ENCODE assay signal across 14 cellular contexts in the genomic region with DNA sequence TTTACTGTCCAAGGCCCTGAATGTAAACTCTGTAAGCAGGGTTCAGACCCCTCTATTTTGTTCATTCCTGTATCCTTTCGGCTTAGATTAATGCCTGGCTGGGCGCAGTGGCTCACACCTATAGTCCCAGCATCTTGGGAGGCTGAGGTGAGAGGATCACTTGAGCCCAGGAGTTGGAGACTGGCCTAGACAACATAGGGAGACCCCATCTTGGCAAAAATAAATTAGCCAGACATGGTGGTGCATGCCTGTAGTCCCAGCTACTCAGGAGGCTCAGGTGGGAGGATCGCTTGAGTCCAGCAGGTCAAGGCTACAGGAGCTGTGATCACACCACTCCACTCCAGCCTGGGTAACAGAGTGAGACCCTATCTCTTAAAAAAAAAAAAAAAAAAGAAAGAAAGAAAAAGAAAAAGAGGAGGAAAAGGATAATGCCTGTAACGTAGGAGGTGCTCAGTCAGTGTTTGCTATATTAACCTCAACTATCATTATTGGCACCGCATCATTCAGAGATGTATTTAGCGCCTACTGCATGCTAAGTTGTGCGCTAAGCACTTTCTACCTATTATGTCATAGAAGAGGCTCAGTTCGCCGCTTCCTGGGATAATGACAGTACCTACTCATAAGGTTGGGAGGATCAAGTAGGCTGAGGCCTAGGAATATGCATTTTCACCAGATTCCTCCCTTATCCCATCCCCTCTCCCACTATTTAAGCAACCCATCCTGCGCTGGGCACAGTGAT. TPM values are rescaled to one million over a fixed set of nuclear protein-coding genes. Genes with fewer than 3 reads are reported as not detected.
A peak's percentile ranks its signal among the peaks of the same experiment; 100 is the strongest.
DNase-seq lines count a peak whose midpoint lies in the region; ATAC-seq and TF ChIP-seq lines count a peak whose summit lies in the region.
"Had no signal": no experiment of that assay in that cellular context is flagged by ENCODE, and none has a peak within 500 bp of the region (broad histone marks: within the 10 kb centered on the region; RNA-seq: fewer than 3 reads in every experiment).

No MANE protein-coding gene starts in this region.

- DNase-seq in stimulated activated naive CD8-positive, alpha-beta T cell treated with anti-CD3 and anti-CD28 coated beads, Interleukin-15, Interleukin-2, amounts not matched to agents 100 U/mL and 50 U/mL, for 24 hours = no peak
- no peak for DNase-seq in activated naive CD8-positive, alpha-beta T cell treated with anti-CD3 and anti-CD28 coated beads for 36 hours
- DNase-seq in gastrocnemius medialis (no peak), mammary epithelial cell (no peak), NCI-H2029 treated with DMSO at 0.1 percent for 48 hours (lab: John Stamatoyannopoulos, UW) (no peak)
- DNase-seq: OCI-M1 had no signal

- no TSS peak for BruUV-seq in mammary epithelial cell (replicated peaks; lab: Mats Ljungman, UMichigan)

- H3K79me2 ChIP-seq in mammary epithelial cell (ENCODE audit: insufficient read depth, low read length) = peaks cover 22% of the 10 kb centered on the region

- no peak overlapping the region for H2AFZ ChIP-seq in mammary epithelial cell (ENCODE audit: low read depth, low read length)

- peak overlapping the region; percentile 95 for H3K4me3 Mint-ChIP-seq in stimulated activated naive CD8-positive, alpha-beta T cell treated with anti-CD3 and anti-CD28 coated beads, Interleukin-15, Interleukin-2, amounts not matched to agents 100 ng/mL and 50 ng/mL, for 24 hours
- H3K4me3 Mint-ChIP-seq in activated naive CD8-positive, alpha-beta T cell treated with anti-CD3 and anti-CD28 coated beads for 36 hours = peak overlapping the region; percentile 29

- no peak overlapping the region for H3K4me3 ChIP-seq in gastrocnemius medialis
- no peak overlapping the region for H3K4me3 ChIP-seq in mammary epithelial cell (replicated peaks in 1 of 3; ENCODE audit: insufficient read depth in 1 of 3, low read depth in 2 of 3, low read length in 3 of 3)
- H3K4me3 ChIP-seq: prostate gland had no signal

- H3K9ac ChIP-seq in mammary epithelial cell (ENCODE audit: insufficient read depth, low read length) = no peak overlapping the region

- H3K4me1 ChIP-seq in gastrocnemius medialis (peaks cover 4 to 7% of the 10 kb centered on the region in 2 donors), mammary epithelial cell (ENCODE audit: insufficient read depth, low read length) (peaks cover 11% of the 10 kb centered on the region)
- H3K4me1 ChIP-seq: prostate gland had no signal

- intact Hi-C loops in gastrocnemius medialis (cut with DNase I; ENCODE audit: low total_unique reads) (loop anchor here (10.0 kb wide), 1 partner anchor 506 kb away; the partner anchor contains the start of gene NUBP1), mammary epithelial cell (cut with micrococcal nuclease) (no loop called here)

- ATAC-seq in stimulated activated naive CD8-positive, alpha-beta T cell treated with anti-CD3 and anti-CD28 coated beads, Interleukin-15, Interleukin-2, amounts not matched to agents 100 U/mL and 50 U/mL, for 24 hours = no peak
- ATAC-seq in gastrocnemius medialis = no peak

- no peak for TF ChIP-seq CTCF in gastrocnemius medialis (IDR thresholded peaks at IDR 0.05 in 4 of 5, conservative IDR thresholded peaks at IDR 0.05 in 1 of 5)
- TF ChIP-seq CTCF in mammary epithelial cell (conservative IDR thresholded peaks at IDR 0.05 in 1 of 2, IDR thresholded peaks at IDR 0.05 in 1 of 2; ENCODE audit: extremely low read depth in 1 of 2, insufficient read depth in 1 of 2, low read depth in 1 of 2, low read length in 2 of 2) = no peak

- dilution Hi-C loops in mammary epithelial cell (cut with HindIII; ENCODE audit: low sequenced_read_pairs) = no loop called here

- no peaks in the 10 kb centered on the region for H4K20me1 ChIP-seq in mammary epithelial cell (ENCODE audit: insufficient read depth, low read length)

- peaks cover 62% of the 10 kb centered on the region for H3K4me1 Mint-ChIP-seq in stimulated activated naive CD8-positive, alpha-beta T cell treated with anti-CD3 and anti-CD28 coated beads, Interleukin-15, Interleukin-2, amounts not matched to agents 100 ng/mL and 50 ng/mL, for 24 hours (ENCODE audit: low read depth)
- peaks cover 40% of the 10 kb centered on the region for H3K4me1 Mint-ChIP-seq in activated naive CD8-positive, alpha-beta T cell treated with anti-CD3 and anti-CD28 coated beads for 36 hours

- no peaks in the 10 kb centered on the region for H3K27me3 ChIP-seq in gastrocnemius medialis
- H3K27me3 ChIP-seq in mammary epithelial cell (ENCODE audit: insufficient read depth, low read length) = no peaks in the 10 kb centered on the region

- H3K27ac Mint-ChIP-seq in stimulated activated naive CD8-positive, alpha-beta T cell treated with anti-CD3 and anti-CD28 coated beads, Interleukin-15, Interleukin-2, amounts not matched to agents 100 ng/mL and 50 ng/mL, for 24 hours = peak overlapping the region; percentile 99
- H3K27ac Mint-ChIP-seq in activated naive CD8-positive, alpha-beta T cell treated with anti-CD3 and anti-CD28 coated beads for 36 hours = peak overlapping the region; percentile 96

- no peaks in the 10 kb centered on the region for H3K9me3 ChIP-seq in gastrocnemius medialis
- no peaks in the 10 kb centered on the region for H3K9me3 ChIP-seq in mammary epithelial cell (replicated peaks; ENCODE audit: insufficient read depth, low read length)
- H3K9me3 ChIP-seq: prostate gland had no signal

- H3K36me3 ChIP-seq in gastrocnemius medialis (no peaks in the 10 kb centered on the region), mammary epithelial cell (ENCODE audit: insufficient read depth, low read length) (no peaks in the 10 kb centered on the region)
- H3K36me3 ChIP-seq: prostate gland had no signal

- H3K9me3 Mint-ChIP-seq in stimulated activated naive CD8-positive, alpha-beta T cell treated with anti-CD3 and anti-CD28 coated beads, Interleukin-15, Interleukin-2, amounts not matched to agents 100 ng/mL and 50 ng/mL, for 24 hours = no peaks in the 10 kb centered on the region
- no peaks in the 10 kb centered on the region for H3K9me3 Mint-ChIP-seq in activated naive CD8-positive, alpha-beta T cell treated with anti-CD3 and anti-CD28 coated beads for 36 hours

- H3K4me2 ChIP-seq in mammary epithelial cell (ENCODE audit: insufficient read depth, low read depth, low read length) = no peak overlapping the region

- 98% methylated on average over 10 of the region's 10 CpGs for WGBS in mammary epithelial cell (ENCODE audit: low coverage, missing lambda C conversion rate)

- no peaks in the 10 kb centered on the region for H3K27me3 Mint-ChIP-seq in stimulated activated naive CD8-positive, alpha-beta T cell treated with anti-CD3 and anti-CD28 coated beads, Interleukin-15, Interleukin-2, amounts not matched to agents 100 ng/mL and 50 ng/mL, for 24 hours
- no peaks in the 10 kb centered on the region for H3K27me3 Mint-ChIP-seq in activated naive CD8-positive, alpha-beta T cell treated with anti-CD3 and anti-CD28 coated beads for 36 hours

- H3K36me3 Mint-ChIP-seq in stimulated activated naive CD8-positive, alpha-beta T cell treated with anti-CD3 and anti-CD28 coated beads, Interleukin-15, Interleukin-2, amounts not matched to agents 100 ng/mL and 50 ng/mL, for 24 hours (ENCODE audit: low read depth) = peaks cover 41% of the 10 kb centered on the region
- peaks cover 48% of the 10 kb centered on the region for H3K36me3 Mint-ChIP-seq in activated naive CD8-positive, alpha-beta T cell treated with anti-CD3 and anti-CD28 coated beads for 36 hours

- no peak for TF ChIP-seq POLR2A in gastrocnemius medialis (IDR thresholded peaks at IDR 0.05)

- H3K27ac ChIP-seq in gastrocnemius medialis (no peak overlapping the region), mammary epithelial cell (ENCODE audit: insufficient read depth, low read depth, low read length) (no peak overlapping the region)
- H3K27ac ChIP-seq: prostate gland had no signal

- in situ Hi-C loops in gastrocnemius medialis (cut with MboI; ENCODE audit: low sequenced_read_pairs in 4 of 4) (no loop called here), mammary epithelial cell (cut with MboI; ENCODE audit: low sequenced_read_pairs in 2 of 2) (no loop called here)

- CTCF ChIA-PET in mammary epithelial cell (lab: Charles Lee; ENCODE audit: low non-redundant PET) = no interaction called here

RNA-seq across cellular contexts. Expression of gene SOCS1, which starts 5.0 kb away (rescaled TPM):
- total RNA-seq in activated naive CD8-positive, alpha-beta T cell treated with anti-CD3 and anti-CD28 coated beads for 36 hours = 10 to 100 TPM; 30.8 to 32.9 TPM
- total RNA-seq in gastrocnemius medialis (1 to 10 TPM; 1.1 to 5.5 (median 3.1) TPM), mammary epithelial cell (1 to 10 TPM; 2.0 to 7.9 TPM)
- 3.5 TPM for polyA plus RNA-seq in mammary epithelial cell
- 1.4 TPM for polyA minus RNA-seq in mammary epithelial cell

RNA-seq across cellular contexts. Expression of gene TNP2, which starts 18.2 kb away (rescaled TPM):
- total RNA-seq in activated naive CD8-positive, alpha-beta T cell treated with anti-CD3 and anti-CD28 coated beads for 36 hours = not detected
- total RNA-seq in gastrocnemius medialis = not detected
- not detected for total RNA-seq in mammary epithelial cell
- not detected for polyA plus RNA-seq in mammary epithelial cell
- not detected for polyA minus RNA-seq in mammary epithelial cell
- total RNA-seq: glomerular endothelial cell, H4, kidney epithelial cell, MCF 10A, mucosa of gallbladder, prostate gland had no signal
- polyA plus RNA-seq: BJ had no signal

RNA-seq across cellular contexts. Expression of gene PRM3, which starts 22.5 kb away (rescaled TPM):
- not detected for total RNA-seq in activated naive CD8-positive, alpha-beta T cell treated with anti-CD3 and anti-CD28 coated beads for 36 hours
- not detected for total RNA-seq in gastrocnemius medialis
- total RNA-seq in mammary epithelial cell = not detected
- not detected for polyA plus RNA-seq in mammary epithelial cell
- not detected for polyA minus RNA-seq in mammary epithelial cell
- total RNA-seq: glomerular endothelial cell, H4, kidney epithelial cell, MCF 10A, mucosa of gallbladder, prostate gland had no signal
- polyA plus RNA-seq: BJ had no signal

RNA-seq across cellular contexts. Expression of gene PRM2, which starts 25.3 kb away (rescaled TPM):
- total RNA-seq in activated naive CD8-positive, alpha-beta T cell treated with anti-CD3 and anti-CD28 coated beads for 36 hours = not detected
- total RNA-seq in gastrocnemius medialis (not detected), mammary epithelial cell (not detected)
- not detected for polyA plus RNA-seq in mammary epithelial cell
- not detected for polyA minus RNA-seq in mammary epithelial cell
- total RNA-seq: glomerular endothelial cell, H4, kidney epithelial cell, MCF 10A, mucosa of gallbladder had no signal
- polyA plus RNA-seq: BJ had no signal

RNA-seq across cellular contexts. Expression of gene PRM1, which starts 30.2 kb away (rescaled TPM):
- not detected for total RNA-seq in activated naive CD8-positive, alpha-beta T cell treated with anti-CD3 and anti-CD28 coated beads for 36 hours
- total RNA-seq in gastrocnemius medialis (not detected), mammary epithelial cell (not detected)
- not detected for polyA plus RNA-seq in mammary epithelial cell
- polyA minus RNA-seq in mammary epithelial cell = not detected
- total RNA-seq: glomerular endothelial cell, H4, kidney epithelial cell, MCF 10A, mucosa of gallbladder had no signal
- polyA plus RNA-seq: BJ had no signal
